1 cellular context compared by ENCODE assay signal in genomic region chr11:31798057-31799035, GRCh38.
TF ChIP-seq lines count a peak whose summit lies in the region.

No MANE protein-coding gene starts in this region.

TF ChIP-seq in GM23338, 12 proteins besides CTCF, POLR2A, EP300 and RAD21 (continued from another document):
- TF ChIP-seq ZNF462 (CRISPR knock-in tag; IDR thresholded peaks at IDR 0.05) = no peak
